26 cellular contexts compared by ENCODE assay signal in genomic region chr7:153043440-153043839, GRCh38.
DNase-seq lines count a peak whose midpoint lies in the region; ATAC-seq, FAIRE-seq and TF ChIP-seq lines count a peak whose summit lies in the region.
"Had no signal": no experiment of that assay in that cellular context is flagged by ENCODE, and none has a peak within 500 bp of the region (broad histone marks: within the 10 kb centered on the region; RNA-seq: fewer than 3 reads in every experiment).

No MANE protein-coding gene starts in this region.

- H3K79me2 ChIP-seq in H1 (ENCODE audit: control insufficient read depth in 1 of 2, insufficient read depth in 2 of 2, low read length in 2 of 2) = no peaks in the 10 kb centered on the region

- peak; percentile 31 for ATAC-seq in upper lobe of right lung
- ATAC-seq in GM19463 (IDR thresholded peaks at IDR 0.05; ENCODE audit: unreplicated experiment) = no peak
- no peak for ATAC-seq in HG02973 (IDR thresholded peaks at IDR 0.05; ENCODE audit: unreplicated experiment)
- no peak for ATAC-seq in HG03108 (IDR thresholded peaks at IDR 0.05; ENCODE audit: unreplicated experiment)
- ATAC-seq: GM12878 had no signal

- H3K4ac ChIP-seq in H1 (replicated peaks; ENCODE audit: insufficient read length, low read depth, low read length) = no peak overlapping the region
- peak overlapping the region; percentile 43 for H3K4ac ChIP-seq in neuronal stem cell (ENCODE audit: low read length)

- no peak for DNase-seq in H1 (ENCODE audit: low read depth in 1 of 2, low spot score in 2 of 2)
- no peak for DNase-seq in neuronal stem cell (ENCODE audit: low spot score)
- DNase-seq in upper lobe of right lung = no peak
- DNase-seq: 8988T; ACHN; BE2C; C1 segment of cervical spinal cord; CD4-positive, alpha-beta memory T cell; CD4-positive, CD25-positive, alpha-beta regulatory T cell; CD8-positive, alpha-beta memory T cell; COR-L47; DMS 273 treated with DMSO at 0.1 percent for 48 hours; DMS153; DMS53; DMS79; DND-41; EL; GDM1 had no signal

- H3K14ac ChIP-seq in H1 (ENCODE audit: insufficient read length) = no peak overlapping the region
- peak overlapping the region; percentile 23 for H3K14ac ChIP-seq in neuronal stem cell (ENCODE audit: low read length)

- intact Hi-C loops in upper lobe of right lung (cut with DNase I) = no loop called here

- H2BK12ac ChIP-seq in H1 (ENCODE audit: low read depth, low read length) (no peak overlapping the region), neuronal stem cell (ENCODE audit: low read length) (no peak overlapping the region)

- TF ChIP-seq POLR2A in H1 (IDR thresholded peaks at IDR 0.05; ENCODE audit: control extremely low read depth in 1 of 2, low read depth in 2 of 2, low read length in 2 of 2) = no peak

- H3K18ac ChIP-seq in H1 (ENCODE audit: extremely low read depth, low read length) (no peak overlapping the region), neuronal stem cell (ENCODE audit: low read length) (peak overlapping the region; percentile 63)

- no peak overlapping the region for H4K5ac ChIP-seq in H1 (ENCODE audit: insufficient read length, low read depth, low read length)

- WGBS in H1 (ENCODE audit: extremely low coverage in 1 of 2, insufficient coverage in 1 of 2, insufficient read length in 1 of 2, insufficient replicate concordance in 2 of 2, low coverage in 1 of 2, low lambda C conversion rate in 2 of 2, missing lambda C conversion rate in 1 of 2), 2 experiments = 88% methylated on average over 6 of the region's 9 CpGs; no CpG with 5 or more reads in 1 of the 2 experiments
- no CpG with 5 or more reads among the region's 9 CpGs for WGBS in neuronal stem cell (ENCODE audit: extremely low coverage in 2 of 2, insufficient read length in 2 of 2, insufficient replicate concordance in 1 of 2), 2 donors

- TF ChIP-seq RAD21 in H1 (IDR thresholded peaks at IDR 0.05 in 1 of 2, conservative IDR thresholded peaks at IDR 0.05 in 1 of 2; ENCODE audit: low read depth in 2 of 2, low read length in 2 of 2) = no peak

- H2BK120ac ChIP-seq in H1 (replicated peaks; ENCODE audit: low read depth, low read length) (no peak overlapping the region), neuronal stem cell (ENCODE audit: low read depth, low read length) (no peak overlapping the region)

- H2BK5ac ChIP-seq in H1 (ENCODE audit: low read depth, low read length) (no peak overlapping the region), neuronal stem cell (ENCODE audit: low read length) (no peak overlapping the region)

- H3K4me1 ChIP-seq in H1 (replicated peaks in 1 of 4; ENCODE audit: control insufficient read depth in 3 of 4, insufficient read depth in 4 of 4, low read length in 3 of 4) = no peaks in the 10 kb centered on the region
- peaks cover 2 to 3% of the 10 kb centered on the region in 2 donors for H3K4me1 ChIP-seq in neuronal stem cell (ENCODE audit: control insufficient read depth in 2 of 2, insufficient read depth in 1 of 2, low read depth in 1 of 2, low read length in 2 of 2)
- no peaks in the 10 kb centered on the region for H3K4me1 ChIP-seq in upper lobe of right lung
- H3K4me1 ChIP-seq: BE2C had no signal

- H3K23me2 ChIP-seq in H1 (ENCODE audit: low read depth, low read length) = no peaks in the 10 kb centered on the region

- H4K20me1 ChIP-seq in H1 (replicated peaks in 1 of 2; ENCODE audit: control insufficient read depth in 1 of 2, insufficient read depth in 2 of 2, low read length in 2 of 2) = no peaks in the 10 kb centered on the region
- H4K20me1 ChIP-seq: BLaER1 had no signal

- H2BK15ac ChIP-seq in H1 (ENCODE audit: low read length) (0 out of 2 replicates have a peak overlapping the region, but pooled peaks have one; percentile 76), neuronal stem cell (ENCODE audit: low read length) (no peak overlapping the region)

- H3K27me3 ChIP-seq in H1 (replicated peaks in 1 of 4; ENCODE audit: control insufficient read depth in 3 of 4, extremely low read depth in 1 of 4, insufficient read depth in 3 of 4, low read length in 3 of 4) (no peaks in the 10 kb centered on the region), neuronal stem cell (ENCODE audit: control insufficient read depth in 3 of 3, insufficient read depth in 3 of 3, low read depth in 1 of 3, low read length in 3 of 3) (peaks cover 0 to 2% (median 0%) of the 10 kb centered on the region in 3 experiments), upper lobe of right lung (no peaks in the 10 kb centered on the region)
- H3K27me3 ChIP-seq: BE2C, BLaER1 had no signal

- H4K91ac ChIP-seq in H1 (replicated peaks; ENCODE audit: insufficient read length, low read length) = no peak overlapping the region
- H4K91ac ChIP-seq in neuronal stem cell (ENCODE audit: low read depth, low read length, poor library complexity) = no peak overlapping the region

- FAIRE-seq in H1 (lab: Jason Lieb, UNC) = no peak
- FAIRE-seq: A204.1, GM12878, GM12892, GM18507 had no signal

- H3K9ac ChIP-seq in H1 (replicated peaks in 1 of 4; ENCODE audit: extremely low read depth in 1 of 4, low read depth in 3 of 4, low read length in 3 of 4) (no peak overlapping the region), neuronal stem cell (ENCODE audit: low read depth, low read length, poor library complexity) (peak overlapping the region; percentile 63)
- H3K9ac ChIP-seq: BLaER1 had no signal

- H4K8ac ChIP-seq in H1 (ENCODE audit: extremely low read depth, insufficient read depth, low read length) (no peak overlapping the region), neuronal stem cell (ENCODE audit: low read depth, low read length) (no peak overlapping the region)

- H3K23ac ChIP-seq in H1 (ENCODE audit: insufficient read length) (no peak overlapping the region), neuronal stem cell (ENCODE audit: low read depth, low read length, poor library complexity) (peak overlapping the region; percentile 40)

- POLR2A ChIA-PET in H1 (lab: Charles Lee; ENCODE audit: partially characterized antibody) = no interaction called here

- no peak for TF ChIP-seq EP300 in H1 (IDR thresholded peaks at IDR 0.05; ENCODE audit: borderline replicate concordance in 1 of 2, low read depth in 2 of 2, low read length in 2 of 2)

- H3K9me3 ChIP-seq in H1 (ENCODE audit: insufficient read depth in 2 of 2, low read depth in 1 of 2, low read length in 1 of 2) (no peaks in the 10 kb centered on the region), neuronal stem cell (replicated peaks in 1 of 2; ENCODE audit: control insufficient read depth in 2 of 2, insufficient read depth in 1 of 2, low read depth in 1 of 2, low read length in 2 of 2) (no peaks in the 10 kb centered on the region), upper lobe of right lung (no peaks in the 10 kb centered on the region)
- H3K9me3 ChIP-seq: BE2C, BLaER1 had no signal

- no peak overlapping the region for H2BK20ac ChIP-seq in H1 (ENCODE audit: low read length)

- no peak overlapping the region for H3K4me2 ChIP-seq in H1 (ENCODE audit: insufficient read depth in 1 of 2, low read depth in 2 of 2, low read length in 2 of 2)
- H3K4me2 ChIP-seq in neuronal stem cell (ENCODE audit: insufficient read depth, low read length, poor library complexity, severe bottlenecking) = no peak overlapping the region
- H3K4me2 ChIP-seq: BLaER1 had no signal

- no peaks in the 10 kb centered on the region for H3K79me1 ChIP-seq in H1 (ENCODE audit: low read depth, low read length)
- H3K79me1 ChIP-seq in neuronal stem cell (ENCODE audit: low read depth, low read length) = no peaks in the 10 kb centered on the region

- H3K36me3 ChIP-seq in H1 (ENCODE audit: control insufficient read depth in 2 of 4, insufficient read depth in 4 of 4, low read length in 3 of 4) = no peaks in the 10 kb centered on the region
- no peaks in the 10 kb centered on the region for H3K36me3 ChIP-seq in neuronal stem cell (replicated peaks in 1 of 2; ENCODE audit: control insufficient read depth in 2 of 2, insufficient read depth in 2 of 2, low read length in 2 of 2)
- no peaks in the 10 kb centered on the region for H3K36me3 ChIP-seq in upper lobe of right lung
- H3K36me3 ChIP-seq: BE2C, BLaER1 had no signal

- H2AK5ac ChIP-seq in H1 (ENCODE audit: low read depth, low read length) = no peak overlapping the region
- peak overlapping the region; percentile 47 for H2AK5ac ChIP-seq in neuronal stem cell (ENCODE audit: low read depth, low read length)

- H3K56ac ChIP-seq in H1 (replicated peaks; ENCODE audit: insufficient read length, low read depth, low read length) = no peak overlapping the region

- CTCF ChIA-PET in H1 (lab: Charles Lee; ENCODE audit: partially characterized antibody) = interaction anchor here (1.7 to 2.2 kb wide), 2 partner anchors 11 to 19 kb away, joined by 5 to 6 read pairs; no protein-coding TSS in a partner anchor

- H3K27ac ChIP-seq in H1 (ENCODE audit: low read depth, low read length) (no peak overlapping the region), neuronal stem cell (replicated peaks; ENCODE audit: low read length) (no peak overlapping the region), upper lobe of right lung (no peak overlapping the region)
- H3K27ac ChIP-seq: BLaER1 had no signal

- H2AFZ ChIP-seq in H1 (ENCODE audit: low read length) = no peak overlapping the region
- no peak overlapping the region for H2AFZ ChIP-seq in neuronal stem cell (ENCODE audit: low read length)

- H3K4me3 ChIP-seq in H1 (ENCODE audit: extremely low read depth in 1 of 4, insufficient read depth in 2 of 4, low read depth in 3 of 4, low read length in 4 of 4) (no peak overlapping the region), neuronal stem cell (ENCODE audit: low read length in 2 of 2) (no peak overlapping the region), upper lobe of right lung (no peak overlapping the region)
- H3K4me3 ChIP-seq: BLaER1, GM12878 had no signal

- TF ChIP-seq CTCF in H1 (IDR thresholded peaks at IDR 0.05; ENCODE audit: control extremely low read depth in 1 of 3, insufficient read depth in 1 of 3, low read depth in 1 of 3, low read length in 3 of 3) (no peak), upper lobe of right lung (IDR thresholded peaks at IDR 0.05) (no peak)

TF ChIP-seq in H1, 55 proteins besides CTCF, POLR2A, EP300 and RAD21 (continues in another document):
- TF ChIP-seq POLR2AphosphoS5 (IDR thresholded peaks at IDR 0.05; ENCODE audit: low read depth, low read length) = no peak
